1 cellular context compared by ENCODE assay signal in the genomic region with DNA sequence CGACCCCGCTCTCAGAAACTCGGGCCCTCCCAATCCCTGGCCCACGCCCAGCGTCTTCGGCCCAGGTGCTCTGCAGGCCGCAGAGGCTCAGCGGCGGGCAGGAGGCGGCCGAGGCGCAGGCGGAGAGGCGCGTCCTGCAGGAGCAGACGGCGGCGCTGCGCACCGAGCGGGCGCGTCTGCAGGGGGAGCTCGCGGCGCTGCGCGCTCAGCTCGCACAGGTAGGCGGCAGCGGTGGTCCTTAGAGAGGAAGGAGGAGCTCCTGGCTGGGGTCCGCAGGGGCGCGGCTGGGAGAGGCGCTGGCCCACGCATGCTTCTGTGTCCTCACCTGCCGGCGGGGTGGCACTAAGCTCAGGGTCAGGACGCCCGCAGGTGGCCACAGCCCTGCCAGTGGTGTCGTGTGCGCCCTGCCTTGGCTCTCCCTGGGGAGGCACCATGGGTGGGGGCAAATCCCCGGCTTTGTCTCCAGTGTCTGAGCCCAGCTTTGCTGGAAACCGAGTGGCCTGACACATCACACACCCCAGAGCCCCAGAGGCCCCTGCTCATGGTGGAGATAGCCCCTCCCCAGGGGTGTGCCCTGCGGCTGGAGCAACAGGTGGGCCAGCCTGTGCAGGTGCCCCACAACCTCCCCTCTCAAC.
TF ChIP-seq lines count a peak whose summit lies in the region.

No MANE protein-coding gene starts in this region.

TF ChIP-seq in HEK293T, 16 proteins besides CTCF, POLR2A, EP300 and RAD21 (continued from another document):
- TF ChIP-seq FOXM1 (IDR thresholded peaks at IDR 0.05; ENCODE audit: borderline replicate concordance) (no peak), NFRKB (IDR thresholded peaks at IDR 0.05) (no peak), L3MBTL2 (conservative IDR thresholded peaks at IDR 0.05) (no peak), ELF4 (IDR thresholded peaks at IDR 0.05) (no peak), LEF1 (IDR thresholded peaks at IDR 0.05; ENCODE audit: borderline replicate concordance) (no peak), SUZ12 (IDR thresholded peaks at IDR 0.05) (no peak)
